1 cellular context compared by ENCODE assay signal in the genomic region with DNA sequence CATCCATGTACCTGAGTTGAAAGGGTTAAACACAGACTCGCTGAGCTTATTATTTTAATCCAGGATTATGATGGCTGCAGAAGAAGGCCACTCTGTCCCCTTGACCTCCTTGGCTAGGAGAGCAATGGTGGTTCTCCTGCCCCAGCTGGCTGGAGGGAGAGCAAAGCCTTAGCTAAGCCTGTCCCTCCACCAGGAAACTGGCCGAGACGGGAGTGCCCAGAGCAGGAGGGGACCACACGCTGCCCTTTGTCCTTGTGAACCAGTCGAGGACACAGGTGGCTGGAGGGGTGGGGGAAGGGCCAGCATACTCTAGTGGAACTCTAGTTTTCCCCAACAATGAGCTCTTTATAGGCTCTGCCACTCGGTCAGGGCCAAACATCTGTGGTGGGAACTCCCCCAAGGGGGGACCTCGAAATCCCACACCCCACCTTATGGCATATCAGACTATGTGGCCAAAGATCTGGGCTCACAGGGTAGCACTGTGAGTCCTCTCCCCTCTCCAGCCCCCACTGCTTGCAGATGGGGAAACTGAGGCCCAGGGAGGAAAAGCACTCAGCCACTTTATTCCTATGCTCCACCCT.
TF ChIP-seq lines count a peak whose summit lies in the region.

No MANE protein-coding gene starts in this region.

TF ChIP-seq in HepG2, 621 proteins besides CTCF, POLR2A, EP300 and RAD21 (continued from another document):
- TF ChIP-seq, protein P1, sequence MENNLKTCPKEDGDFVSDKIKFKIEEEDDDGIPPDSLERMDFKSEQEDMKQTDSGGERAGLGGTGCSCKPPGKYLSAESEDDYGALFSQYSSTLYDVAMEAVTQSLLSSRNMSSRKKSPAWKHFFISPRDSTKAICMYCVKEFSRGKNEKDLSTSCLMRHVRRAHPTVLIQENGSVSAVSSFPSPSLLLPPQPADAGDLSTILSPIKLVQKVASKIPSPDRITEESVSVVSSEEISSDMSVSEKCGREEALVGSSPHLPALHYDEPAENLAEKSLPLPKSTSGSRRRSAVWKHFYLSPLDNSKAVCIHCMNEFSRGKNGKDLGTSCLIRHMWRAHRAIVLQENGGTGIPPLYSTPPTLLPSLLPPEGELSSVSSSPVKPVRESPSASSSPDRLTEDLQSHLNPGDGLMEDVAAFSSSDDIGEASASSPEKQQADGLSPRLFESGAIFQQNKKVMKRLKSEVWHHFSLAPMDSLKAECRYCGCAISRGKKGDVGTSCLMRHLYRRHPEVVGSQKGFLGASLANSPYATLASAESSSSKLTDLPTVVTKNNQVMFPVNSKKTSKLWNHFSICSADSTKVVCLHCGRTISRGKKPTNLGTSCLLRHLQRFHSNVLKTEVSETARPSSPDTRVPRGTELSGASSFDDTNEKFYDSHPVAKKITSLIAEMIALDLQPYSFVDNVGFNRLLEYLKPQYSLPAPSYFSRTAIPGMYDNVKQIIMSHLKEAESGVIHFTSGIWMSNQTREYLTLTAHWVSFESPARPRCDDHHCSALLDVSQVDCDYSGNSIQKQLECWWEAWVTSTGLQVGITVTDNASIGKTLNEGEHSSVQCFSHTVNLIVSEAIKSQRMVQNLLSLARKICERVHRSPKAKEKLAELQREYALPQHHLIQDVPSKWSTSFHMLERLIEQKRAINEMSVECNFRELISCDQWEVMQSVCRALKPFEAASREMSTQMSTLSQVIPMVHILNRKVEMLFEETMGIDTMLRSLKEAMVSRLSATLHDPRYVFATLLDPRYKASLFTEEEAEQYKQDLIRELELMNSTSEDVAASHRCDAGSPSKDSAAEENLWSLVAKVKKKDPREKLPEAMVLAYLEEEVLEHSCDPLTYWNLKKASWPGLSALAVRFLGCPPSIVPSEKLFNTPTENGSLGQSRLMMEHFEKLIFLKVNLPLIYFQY (CRISPR knock-in tag; IDR thresholded peaks at IDR 0.05; ENCODE audit: borderline replicate concordance): no peak
- no peak for TF ChIP-seq ZNF678 (CRISPR knock-in tag; IDR thresholded peaks at IDR 0.05)
- no peak for TF ChIP-seq U2AF2 (IDR thresholded peaks at IDR 0.05; ENCODE audit: low read depth, low read length)
- no peak for TF ChIP-seq ZNF432 (CRISPR knock-in tag; IDR thresholded peaks at IDR 0.05; ENCODE audit: borderline replicate concordance)
- TF ChIP-seq CENPT (CRISPR knock-in tag; IDR thresholded peaks at IDR 0.05; ENCODE audit: low read depth): no peak
- peak; percentile 30; the same call in 1 of the 2 replicates for TF ChIP-seq KDM5B (CRISPR knock-in tag; IDR thresholded peaks at IDR 0.05; ENCODE audit: borderline replicate concordance)
- no peak for TF ChIP-seq BHLHE40 (IDR thresholded peaks at IDR 0.05; ENCODE audit: low read length)
- TF ChIP-seq ZNF652 (CRISPR knock-in tag; IDR thresholded peaks at IDR 0.05; ENCODE audit: borderline replicate concordance, low read depth): peak; percentile 94
- TF ChIP-seq, protein P2, sequence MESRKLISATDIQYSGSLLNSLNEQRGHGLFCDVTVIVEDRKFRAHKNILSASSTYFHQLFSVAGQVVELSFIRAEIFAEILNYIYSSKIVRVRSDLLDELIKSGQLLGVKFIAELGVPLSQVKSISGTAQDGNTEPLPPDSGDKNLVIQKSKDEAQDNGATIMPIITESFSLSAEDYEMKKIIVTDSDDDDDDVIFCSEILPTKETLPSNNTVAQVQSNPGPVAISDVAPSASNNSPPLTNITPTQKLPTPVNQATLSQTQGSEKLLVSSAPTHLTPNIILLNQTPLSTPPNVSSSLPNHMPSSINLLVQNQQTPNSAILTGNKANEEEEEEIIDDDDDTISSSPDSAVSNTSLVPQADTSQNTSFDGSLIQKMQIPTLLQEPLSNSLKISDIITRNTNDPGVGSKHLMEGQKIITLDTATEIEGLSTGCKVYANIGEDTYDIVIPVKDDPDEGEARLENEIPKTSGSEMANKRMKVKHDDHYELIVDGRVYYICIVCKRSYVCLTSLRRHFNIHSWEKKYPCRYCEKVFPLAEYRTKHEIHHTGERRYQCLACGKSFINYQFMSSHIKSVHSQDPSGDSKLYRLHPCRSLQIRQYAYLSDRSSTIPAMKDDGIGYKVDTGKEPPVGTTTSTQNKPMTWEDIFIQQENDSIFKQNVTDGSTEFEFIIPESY (CRISPR knock-in tag; IDR thresholded peaks at IDR 0.05): no peak
- TF ChIP-seq ZNF329 (CRISPR knock-in tag; IDR thresholded peaks at IDR 0.05; ENCODE audit: low read depth): 0 out of 2 replicates have a peak, but pooled peaks have one; percentile 35
- no peak for TF ChIP-seq IKZF4 (CRISPR knock-in tag; IDR thresholded peaks at IDR 0.05; ENCODE audit: borderline replicate concordance, low read depth, not compliant biosample characterization)
- TF ChIP-seq ZNF235 (CRISPR knock-in tag; IDR thresholded peaks at IDR 0.05; ENCODE audit: borderline replicate concordance): no peak
- no peak for TF ChIP-seq ZNF382 (CRISPR knock-in tag; IDR thresholded peaks at IDR 0.05; ENCODE audit: borderline replicate concordance)
- TF ChIP-seq, protein P3, sequence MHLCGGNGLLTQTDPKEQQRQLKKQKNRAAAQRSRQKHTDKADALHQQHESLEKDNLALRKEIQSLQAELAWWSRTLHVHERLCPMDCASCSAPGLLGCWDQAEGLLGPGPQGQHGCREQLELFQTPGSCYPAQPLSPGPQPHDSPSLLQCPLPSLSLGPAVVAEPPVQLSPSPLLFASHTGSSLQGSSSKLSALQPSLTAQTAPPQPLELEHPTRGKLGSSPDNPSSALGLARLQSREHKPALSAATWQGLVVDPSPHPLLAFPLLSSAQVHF (CRISPR knock-in tag; IDR thresholded peaks at IDR 0.05): no peak
- peak; percentile 14; the same call in 1 of the 2 replicates for TF ChIP-seq HMG20A (CRISPR knock-in tag; IDR thresholded peaks at IDR 0.05; ENCODE audit: borderline replicate concordance)
- no peak for TF ChIP-seq ZNF160 (CRISPR knock-in tag; IDR thresholded peaks at IDR 0.05)
- no peak for TF ChIP-seq SP140L (CRISPR knock-in tag; IDR thresholded peaks at IDR 0.05; ENCODE audit: borderline replicate concordance)
- TF ChIP-seq HDAC2 (CRISPR knock-in tag; IDR thresholded peaks at IDR 0.05): peak; percentile 75; the same call in 1 of the 2 replicates
- no peak for TF ChIP-seq KDM4B (CRISPR knock-in tag; IDR thresholded peaks at IDR 0.05)
